Comparison of ENCODE assay signal across 8 cellular contexts in the genomic region with DNA sequence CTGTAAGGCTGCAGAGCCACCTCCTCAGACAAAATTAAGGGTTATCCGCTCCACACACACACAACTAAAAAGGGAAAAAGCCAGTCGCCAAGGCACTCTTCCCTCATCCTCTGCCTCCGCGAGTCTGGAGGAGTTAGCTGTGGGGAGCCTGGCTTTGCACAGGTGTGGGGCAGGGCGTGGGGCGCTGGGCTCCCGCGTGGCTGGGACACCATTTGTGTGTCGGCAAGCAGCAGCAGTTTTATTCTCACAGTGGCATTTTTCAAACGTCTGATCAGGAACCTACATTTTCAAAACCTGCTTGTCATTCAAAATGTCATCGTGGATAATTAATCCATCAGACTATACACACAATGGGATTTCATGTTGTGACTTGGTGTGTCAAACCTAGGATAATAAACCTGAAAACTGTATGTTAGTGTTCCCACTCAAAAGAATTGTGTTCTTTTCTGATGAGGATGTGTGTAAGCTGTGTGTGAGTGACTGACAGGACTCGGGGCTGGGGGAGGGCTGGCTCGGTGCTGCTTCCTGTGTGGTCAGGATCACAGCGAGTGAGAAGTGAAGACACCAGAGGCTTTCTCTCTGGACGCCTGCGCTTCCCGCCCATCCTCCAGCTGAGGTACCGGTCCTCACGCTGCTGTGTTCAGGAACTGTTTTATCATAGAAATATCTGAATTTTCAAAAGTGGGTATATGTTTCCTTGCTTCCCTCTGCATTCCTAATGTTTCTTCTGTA.
DNase-seq lines count a peak whose midpoint lies in the region; ATAC-seq and TF ChIP-seq lines count a peak whose summit lies in the region.

No MANE protein-coding gene starts in this region.

- H2BK5ac ChIP-seq in mesendoderm (ENCODE audit: low read length) = no peak overlapping the region

- intact Hi-C loops in transverse colon (cut with DNase I; ENCODE audit: low total_unique reads) = no loop called here

- H3K36me3 ChIP-seq in H7 (replicated peaks; ENCODE audit: control insufficient read depth, insufficient read depth, low read length) (no peaks in the 10 kb centered on the region), mesendoderm (ENCODE audit: control insufficient read depth, insufficient read depth, low read length) (no peaks in the 10 kb centered on the region), transverse colon (no peaks in the 10 kb centered on the region)

- in situ Hi-C loops in transverse colon (cut with MboI; ENCODE audit: low pct_ligation_motif_present in 1 of 4, low pct_unique_long_range_greater_than_20kb in 1 of 4, low sequenced_read_pairs in 3 of 4) = no loop called here

- H3K27me3 ChIP-seq in H7 (ENCODE audit: control insufficient read depth, insufficient read depth, low read length) (no peaks in the 10 kb centered on the region; the same call in 1 of the 2 replicates), mesendoderm (ENCODE audit: insufficient read depth, low read length, poor library complexity) (no peaks in the 10 kb centered on the region), transverse colon (peaks cover 3% of the 10 kb centered on the region)

- H3K79me2 ChIP-seq in mesendoderm (ENCODE audit: control insufficient read depth, insufficient read depth, low read length) = no peaks in the 10 kb centered on the region

- DNase-seq in GDM1 (lab: John Stamatoyannopoulos, UW) = peak; percentile 70
- peak; percentile 57 for DNase-seq in H7
- DNase-seq in NCI-H748 treated with DMSO at 0.1 percent for 48 hours (lab: John Stamatoyannopoulos, UW) = peak; percentile 14
- peak; percentile 63 for DNase-seq in activated T-cell treated with anti-CD3 and anti-CD28 coated beads for 4 hours
- peak; percentile 19 for DNase-seq in mesendoderm
- peak; percentile 62 for DNase-seq in transverse colon
- no peak for DNase-seq in mucosa of gallbladder (ENCODE audit: low spot score)

- no peak for ATAC-seq in HG03469 (IDR thresholded peaks at IDR 0.05; ENCODE audit: unreplicated experiment)

- H2BK120ac ChIP-seq in mesendoderm (ENCODE audit: low read depth, low read length) = no peak overlapping the region

- no CpG with 5 or more reads among the region's 19 CpGs for WGBS in mesendoderm (ENCODE audit: extremely low coverage, insufficient coverage, low lambda C conversion rate)
- WGBS in transverse colon (ENCODE audit: low coverage in 1 of 2), 2 donors = 49 to 60% methylated on average over 11 to 19 of the region's 19 CpGs

- no peak overlapping the region for H3K9ac ChIP-seq in mesendoderm (ENCODE audit: low read length)

- H2AK5ac ChIP-seq in mesendoderm (ENCODE audit: low read length) = no peak overlapping the region

- no peak for TF ChIP-seq POLR2A in transverse colon (IDR thresholded peaks at IDR 0.05)

- no peak for TF ChIP-seq CTCF in transverse colon (IDR thresholded peaks at IDR 0.05)

- H3K4me3 ChIP-seq in H7 (ENCODE audit: insufficient read depth, low read depth, low read length) (no peak overlapping the region), mesendoderm (ENCODE audit: low read length) (no peak overlapping the region), transverse colon (no peak overlapping the region)

- H3K4me2 ChIP-seq in mesendoderm (ENCODE audit: low read length) = no peak overlapping the region

- H3K9me3 ChIP-seq in transverse colon = no peaks in the 10 kb centered on the region

- H2BK15ac ChIP-seq in mesendoderm (replicated peaks; ENCODE audit: low read depth) = no peak overlapping the region

- no peak overlapping the region for H4K8ac ChIP-seq in mesendoderm (ENCODE audit: low read depth, low read length)

- TF ChIP-seq EP300 in transverse colon (IDR thresholded peaks at IDR 0.05; ENCODE audit: low read depth) = no peak

- H3K4ac ChIP-seq in mesendoderm (ENCODE audit: low read depth, low read length) = no peak overlapping the region

- no peaks in the 10 kb centered on the region for H3K79me1 ChIP-seq in mesendoderm (ENCODE audit: low read length)

- H3K18ac ChIP-seq in mesendoderm (ENCODE audit: low read length) = no peak overlapping the region

- H3K4me1 ChIP-seq in mesendoderm (ENCODE audit: control insufficient read depth, low read depth, low read length) (no peaks in the 10 kb centered on the region), transverse colon (no peaks in the 10 kb centered on the region)

- H3K27ac ChIP-seq in mesendoderm (ENCODE audit: low read depth, low read length) (no peak overlapping the region), transverse colon (no peak overlapping the region)

- H3K23ac ChIP-seq in mesendoderm (ENCODE audit: low read length) = no peak overlapping the region

- no peak overlapping the region for H3K56ac ChIP-seq in mesendoderm (ENCODE audit: low read length)

- no peak overlapping the region for H4K5ac ChIP-seq in mesendoderm (ENCODE audit: low read length)
